Comparison of ENCODE assay signal across 26 cellular contexts in the genomic region with DNA sequence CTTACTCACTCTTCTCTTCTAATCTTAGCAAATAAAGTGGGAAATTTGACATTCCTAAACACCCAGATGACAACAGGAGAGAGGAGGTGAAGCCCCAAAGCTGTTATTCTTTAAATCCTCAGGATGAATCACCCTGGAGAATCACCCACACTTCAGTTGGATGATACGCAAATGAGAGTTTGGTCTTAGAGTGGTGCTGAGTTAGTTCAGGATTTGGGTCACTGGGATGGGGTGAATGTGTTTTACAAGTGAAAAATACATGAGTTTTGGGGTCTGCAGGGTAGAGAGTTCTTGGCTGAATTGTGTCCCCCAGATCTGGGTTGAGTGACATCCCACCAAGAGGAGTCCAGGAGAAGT.
"Had no signal": no experiment of that assay in that cellular context is flagged by ENCODE, and none has a peak within 500 bp of the region (broad histone marks: within the 10 kb centered on the region; RNA-seq: fewer than 3 reads in every experiment).

No MANE protein-coding gene starts in this region.

- H3K36me3 ChIP-seq: heart right ventricle, suprapubic skin, tibial artery, upper lobe of right lung had no signal

- FAIRE-seq: bronchial epithelial cell, islet of Langerhans, TTC549 had no signal

- H3K4me3 Mint-ChIP-seq: activated T-cell treated with anti-CD3 and anti-CD28 coated beads, Interleukin-2, amount 50 U/mL, for 24 hours; neural crest cell had no signal

- H3K9me3 ChIP-seq: heart right ventricle, suprapubic skin, tibial artery, upper lobe of right lung had no signal

- H3K27ac Mint-ChIP-seq: activated naive CD4-positive, alpha-beta T cell treated with anti-CD3 and anti-CD28 coated beads, Interleukin-2, amount 50 U/mL, for 72 hours; activated T-cell treated with anti-CD3 and anti-CD28 coated beads, Interleukin-2, amount 50 U/mL, for 24 hours had no signal

- H3K27me3 ChIP-seq: dorsolateral prefrontal cortex, suprapubic skin, tibial artery, upper lobe of right lung had no signal

- H3K4me1 Mint-ChIP-seq: neural crest cell had no signal

- H3K27ac ChIP-seq: coronary artery, dorsolateral prefrontal cortex, heart right ventricle, suprapubic skin, tibial artery, upper lobe of right lung, VCaP had no signal

- H3K4me3 ChIP-seq: coronary artery, dorsolateral prefrontal cortex, heart right ventricle, suprapubic skin, tibial artery, upper lobe of right lung had no signal

- H3K36me3 Mint-ChIP-seq: activated naive CD4-positive, alpha-beta T cell treated with anti-CD3 and anti-CD28 coated beads, Interleukin-2, amount 50 U/mL, for 72 hours had no signal

- H3K9me3 Mint-ChIP-seq: activated naive CD4-positive, alpha-beta T cell treated with anti-CD3 and anti-CD28 coated beads, Interleukin-2, amount 50 U/mL, for 72 hours; activated T-cell treated with anti-CD3 and anti-CD28 coated beads, Interleukin-2, amount 50 U/mL, for 24 hours; neural crest cell had no signal

- DNase-seq: activated CD4-positive, alpha-beta T cell treated with anti-CD3 and anti-CD28 coated beads for 4 hours; activated CD4-positive, alpha-beta T cell treated with anti-CD3 and anti-CD28 coated beads, Interleukin-2, amount 50 U/mL, for 48 hours; activated CD8-positive, alpha-beta memory T cell treated with anti-CD3 and anti-CD28 coated beads, Interleukin-2, amount 50 U/mL, for 48 hours; activated gamma-delta T cell treated with Interleukin-2 at 50 U/mL for 16 hours; activated T-cell treated with anti-CD3 and anti-CD28 coated beads, Interleukin-2, amount 50 U/mL, for 24 hours; dorsolateral prefrontal cortex; foreskin melanocyte; heart right ventricle; left cardiac atrium; left ventricle myocardium superior; occipital lobe; right cardiac atrium; stimulated activated CD4-positive, alpha-beta T cell treated with anti-CD3 and anti-CD28 coated beads, Interleukin-15, amount 100 ng/mL, for 24 hours; stimulated activated CD4-positive, alpha-beta T cell treated with anti-CD3 and anti-CD28 coated beads, Interleukin-2, amount 100 ng/mL, for 24 hours; stimulated activated naive CD4-positive, alpha-beta T cell; tibial artery; upper lobe of right lung had no signal

- H3K4me1 ChIP-seq: suprapubic skin, tibial artery, upper lobe of right lung had no signal

- ATAC-seq: activated naive CD4-positive, alpha-beta T cell treated with anti-CD3 and anti-CD28 coated beads, Interleukin-2, amount 50 U/mL, for 72 hours; esophagus mucosa; heart right ventricle; left cardiac atrium; left ventricle myocardium superior had no signal
